ENCODE assay signal across 1 cellular context in genomic region chr9:38039090-38039906, GRCh38.
TF ChIP-seq lines count a peak whose summit lies in the region.

No MANE protein-coding gene starts in this region.

TF ChIP-seq in H1, 55 proteins besides CTCF, POLR2A, EP300 and RAD21:
- TF ChIP-seq TAF7 (optimal IDR thresholded peaks at IDR 0.05; ENCODE audit: borderline replicate concordance, low read depth, low read length) (no peak), SIRT6 (IDR thresholded peaks at IDR 0.05; ENCODE audit: low read length) (no peak), ATF3 (IDR thresholded peaks at IDR 0.05; ENCODE audit: insufficient read depth, low read depth, low read length) (no peak), ATF2 (IDR thresholded peaks at IDR 0.05; ENCODE audit: low read length) (no peak), ZNF274 (IDR thresholded peaks at IDR 0.05; ENCODE audit: borderline replicate concordance, extremely low read depth, low read length) (no peak), TEAD4 (IDR thresholded peaks at IDR 0.05; ENCODE audit: low read depth, low read length) (no peak), PHF8 (conservative IDR thresholded peaks at IDR 0.05; ENCODE audit: low read depth, low read length) (no peak)
